1 cellular context compared by ENCODE assay signal in the genomic region with DNA sequence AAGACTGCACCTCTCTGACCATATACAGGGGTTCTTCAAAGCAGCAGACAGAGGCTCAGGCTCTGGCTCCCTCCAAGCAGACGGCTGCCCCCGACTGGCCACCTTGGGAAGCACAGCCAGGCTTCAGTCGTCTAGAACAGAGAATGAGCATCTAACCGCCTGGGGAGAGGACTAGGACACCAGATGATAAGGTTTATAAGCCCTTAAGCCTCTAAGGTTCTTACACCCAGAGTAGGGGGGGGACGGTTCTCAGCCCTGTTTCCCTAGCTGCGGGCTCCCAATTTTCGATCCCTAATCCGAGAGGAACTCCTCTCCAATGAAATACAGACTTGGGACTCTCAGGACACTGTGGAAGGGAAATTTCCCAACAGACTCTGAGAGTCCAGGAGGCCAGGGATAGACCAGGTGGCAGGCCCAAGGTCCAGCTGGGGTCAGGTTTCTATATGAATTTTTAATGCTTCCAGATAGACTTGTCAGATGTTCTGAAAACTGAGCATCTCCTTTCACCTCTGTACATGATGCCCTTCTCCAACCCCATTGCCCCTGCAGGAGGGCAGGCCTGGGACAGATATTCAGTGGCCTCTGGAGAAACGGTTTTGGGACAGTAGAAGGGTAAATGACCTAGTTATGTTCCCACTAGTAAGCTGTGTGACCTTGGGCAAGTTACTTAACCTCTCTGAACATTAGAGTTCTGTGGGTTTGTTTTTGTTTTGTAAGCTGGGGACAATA.
TF ChIP-seq lines count a peak whose summit lies in the region.

No MANE protein-coding gene starts in this region.

TF ChIP-seq in GM12878, 131 proteins besides CTCF, POLR2A, EP300 and RAD21:
- peak; percentile 72; the same call in 1 of the 2 replicates for TF ChIP-seq SMARCA5 (IDR thresholded peaks at IDR 0.05)
- TF ChIP-seq SMC3 (IDR thresholded peaks at IDR 0.05; ENCODE audit: borderline replicate concordance, low read length) = peak; percentile 44; the same call in 1 of the 2 replicates
- no peak for TF ChIP-seq MYB (IDR thresholded peaks at IDR 0.05; ENCODE audit: borderline replicate concordance, low read depth, low read length)
